Comparison of ENCODE assay signal across 1 cellular context in genomic region chr1:24536391-24536840, GRCh38.
TF ChIP-seq lines count a peak whose summit lies in the region.

No MANE protein-coding gene starts in this region.

TF ChIP-seq in HepG2, 621 proteins besides CTCF, POLR2A, EP300 and RAD21 (continued from another document and continues in another):
- no peak for TF ChIP-seq ZNF800 (CRISPR knock-in tag; IDR thresholded peaks at IDR 0.05)
- no peak for TF ChIP-seq ZNF20 (CRISPR knock-in tag; IDR thresholded peaks at IDR 0.05)
- TF ChIP-seq ZNF333 (CRISPR knock-in tag; IDR thresholded peaks at IDR 0.05; ENCODE audit: borderline replicate concordance), result no peak
- no peak for TF ChIP-seq NCOA1 (CRISPR knock-in tag; IDR thresholded peaks at IDR 0.05)
- no peak for TF ChIP-seq ZEB1 (IDR thresholded peaks at IDR 0.05; ENCODE audit: insufficient replicate concordance, low read depth)
- no peak for TF ChIP-seq ZBTB49 (CRISPR knock-in tag; IDR thresholded peaks at IDR 0.05; ENCODE audit: borderline replicate concordance)
- TF ChIP-seq THAP11 (CRISPR knock-in tag; IDR thresholded peaks at IDR 0.05), result no peak
- TF ChIP-seq NFRKB (IDR thresholded peaks at IDR 0.05), result no peak
- TF ChIP-seq ZSCAN29 (CRISPR knock-in tag; conservative IDR thresholded peaks at IDR 0.05), result 0 out of 2 replicates have a peak, but pooled peaks have one; percentile 38
- TF ChIP-seq DDIT3 (CRISPR knock-in tag; IDR thresholded peaks at IDR 0.05), result no peak
- TF ChIP-seq CCAR2 (optimal IDR thresholded peaks at IDR 0.05; ENCODE audit: low read depth, low read length), result no peak
- no peak for TF ChIP-seq SALL1 (CRISPR knock-in tag; IDR thresholded peaks at IDR 0.05)
- no peak for TF ChIP-seq DMTF1 (CRISPR knock-in tag; IDR thresholded peaks at IDR 0.05)
- no peak for TF ChIP-seq SNAI1 (CRISPR knock-in tag; IDR thresholded peaks at IDR 0.05; ENCODE audit: borderline replicate concordance)
- TF ChIP-seq ZNF761 (CRISPR knock-in tag; conservative IDR thresholded peaks at IDR 0.05), result no peak
- no peak for TF ChIP-seq PHB2 (IDR thresholded peaks at IDR 0.05; ENCODE audit: partially characterized antibody)
- 0 out of 2 replicates have a peak, but pooled peaks have one; percentile 26 for TF ChIP-seq TCF7 (IDR thresholded peaks at IDR 0.05; ENCODE audit: low read depth)
- TF ChIP-seq PAX8 (CRISPR knock-in tag; IDR thresholded peaks at IDR 0.05; ENCODE audit: borderline replicate concordance), result no peak
- no peak for TF ChIP-seq ZNF574 (CRISPR knock-in tag; IDR thresholded peaks at IDR 0.05)
- TF ChIP-seq NR2F2 (IDR thresholded peaks at IDR 0.05; ENCODE audit: borderline replicate concordance, low read depth), result no peak
- no peak for TF ChIP-seq CC2D1A (CRISPR knock-in tag; IDR thresholded peaks at IDR 0.05)
- no peak for TF ChIP-seq ZFP90 (CRISPR knock-in tag; IDR thresholded peaks at IDR 0.05; ENCODE audit: borderline replicate concordance)
- TF ChIP-seq ATF3 (CRISPR knock-in tag; IDR thresholded peaks at IDR 0.05), result no peak
- TF ChIP-seq ZNF850 (CRISPR knock-in tag; conservative IDR thresholded peaks at IDR 0.05), result no peak
- TF ChIP-seq KDM6A (CRISPR knock-in tag; IDR thresholded peaks at IDR 0.05; ENCODE audit: low read depth), result no peak
- no peak for TF ChIP-seq IKZF1 (IDR thresholded peaks at IDR 0.05)
- TF ChIP-seq KDM2A (CRISPR knock-in tag; IDR thresholded peaks at IDR 0.05; ENCODE audit: borderline replicate concordance, low read depth), result no peak
- no peak for TF ChIP-seq KDM3A (CRISPR knock-in tag; IDR thresholded peaks at IDR 0.05; ENCODE audit: low read depth)
- no peak for TF ChIP-seq ZNF431 (CRISPR knock-in tag; IDR thresholded peaks at IDR 0.05; ENCODE audit: borderline replicate concordance, low read depth)
- TF ChIP-seq GATAD2A (CRISPR knock-in tag; IDR thresholded peaks at IDR 0.05), result peak; percentile 46; the same call in 1 of the 2 replicates
- TF ChIP-seq NFE2 (CRISPR knock-in tag; IDR thresholded peaks at IDR 0.05), result no peak
- TF ChIP-seq ZNF775 (CRISPR knock-in tag; IDR thresholded peaks at IDR 0.05; ENCODE audit: borderline replicate concordance), result no peak
- no peak for TF ChIP-seq CHCHD3 (CRISPR knock-in tag; IDR thresholded peaks at IDR 0.05)
- TF ChIP-seq ZNF10 (CRISPR knock-in tag; IDR thresholded peaks at IDR 0.05; ENCODE audit: borderline replicate concordance, low read depth), result no peak
- TF ChIP-seq FOXM1 (CRISPR knock-in tag; IDR thresholded peaks at IDR 0.05), result no peak
- TF ChIP-seq ZNF326 (CRISPR knock-in tag; IDR thresholded peaks at IDR 0.05; ENCODE audit: borderline replicate concordance), result no peak
- no peak for TF ChIP-seq SP2 (CRISPR knock-in tag; IDR thresholded peaks at IDR 0.05)
- TF ChIP-seq IRF9 (CRISPR knock-in tag; IDR thresholded peaks at IDR 0.05; ENCODE audit: borderline replicate concordance), result no peak
- TF ChIP-seq BATF2 (CRISPR knock-in tag; IDR thresholded peaks at IDR 0.05), result no peak
- no peak for TF ChIP-seq GTF2F1 (IDR thresholded peaks at IDR 0.05; ENCODE audit: low read length)
- TF ChIP-seq ZNF652 (CRISPR knock-in tag; IDR thresholded peaks at IDR 0.05; ENCODE audit: borderline replicate concordance, low read depth), result peak; percentile 94
- no peak for TF ChIP-seq TARDBP (CRISPR knock-in tag; IDR thresholded peaks at IDR 0.05)
- TF ChIP-seq ZNF432 (CRISPR knock-in tag; IDR thresholded peaks at IDR 0.05; ENCODE audit: borderline replicate concordance), result no peak
- no peak for TF ChIP-seq ZSCAN25 (CRISPR knock-in tag; IDR thresholded peaks at IDR 0.05)
- no peak for TF ChIP-seq AKAP8 (CRISPR knock-in tag; IDR thresholded peaks at IDR 0.05)
- peak; percentile 47; the same call in 1 of the 2 replicates for TF ChIP-seq HNF4A (CRISPR knock-in tag; IDR thresholded peaks at IDR 0.05)
- TF ChIP-seq ZNF839 (CRISPR knock-in tag; IDR thresholded peaks at IDR 0.05; ENCODE audit: borderline replicate concordance), result no peak
- no peak for TF ChIP-seq MXD4 (CRISPR knock-in tag; IDR thresholded peaks at IDR 0.05)
- TF ChIP-seq GLMP (CRISPR knock-in tag; IDR thresholded peaks at IDR 0.05; ENCODE audit: borderline replicate concordance), result no peak
- TF ChIP-seq STAT6 (CRISPR knock-in tag; IDR thresholded peaks at IDR 0.05; ENCODE audit: borderline replicate concordance), result no peak
